ENCODE assay signal across 20 cellular contexts in genomic region chr4:59704621-59705020, GRCh38.
DNase-seq lines count a peak whose midpoint lies in the region; ATAC-seq and TF ChIP-seq lines count a peak whose summit lies in the region.
"Had no signal": no experiment of that assay in that cellular context is flagged by ENCODE, and none has a peak within 500 bp of the region (broad histone marks: within the 10 kb centered on the region; RNA-seq: fewer than 3 reads in every experiment).

No MANE protein-coding gene starts in this region.

- no TSS peak for BruUV-seq in PC-3 (replicated peaks; lab: Mats Ljungman, UMichigan)

- no peaks in the 10 kb centered on the region for H3K9me3 Mint-ChIP-seq in CD14-positive monocyte

- WGBS in urinary bladder: 75% methylated on average over 5 of the region's 5 CpGs

- H3K9me3 ChIP-seq in PC-3 (ENCODE audit: low read length): no peaks in the 10 kb centered on the region
- H3K9me3 ChIP-seq: A549 had no signal

- intact Hi-C loops in CD14-positive monocyte (cut with micrococcal nuclease): no loop called here
- intact Hi-C loops in PC-3 (cut with micrococcal nuclease): no loop called here

- no peaks in the 10 kb centered on the region for H3F3A ChIP-seq in PC-3 (ENCODE audit: low read length, unreplicated experiment)

- H3K27ac Mint-ChIP-seq in CD14-positive monocyte: no peak overlapping the region
- H3K27ac Mint-ChIP-seq: CD8-positive, alpha-beta memory T cell had no signal

- H3K79me2 ChIP-seq in KMS-11 (ENCODE audit: insufficient read depth, low read depth) (no peaks in the 10 kb centered on the region), PC-3 (ENCODE audit: low read length) (no peaks in the 10 kb centered on the region)

- peak overlapping the region; percentile 17; the same call in 1 of the 2 replicates for H3K9ac ChIP-seq in KMS-11
- no peak overlapping the region for H3K9ac ChIP-seq in PC-3 (ENCODE audit: low read length)
- H3K9ac ChIP-seq: GM23248 had no signal

- H3K27ac ChIP-seq in KMS-11 (no peak overlapping the region), PC-3 (ENCODE audit: low read length) (no peak overlapping the region), urinary bladder (ENCODE audit: low read depth) (no peak overlapping the region)
- H3K27ac ChIP-seq: A549, C4-2B, GM23248 had no signal

- H2AFZ ChIP-seq in KMS-11 (ENCODE audit: low read depth) (peak overlapping the region; percentile 35; the same call in 1 of the 2 replicates), PC-3 (ENCODE audit: low read length) (peak overlapping the region; percentile 0; the same call in 1 of the 2 replicates)
- H2AFZ ChIP-seq: GM23248 had no signal

- CTCF ChIA-PET in PC-3 (lab: Charles Lee): no interaction called here

- POLR2A ChIA-PET in PC-3 (lab: Charles Lee; ENCODE audit: unreplicated experiment): interaction anchor here (0.6 kb wide), 1 partner anchor 541 kb away, joined by 7 read pairs; no protein-coding TSS in a partner anchor

- no peak overlapping the region for H3K4me3 ChIP-seq in KMS-11 (IDR thresholded peaks at IDR 0.05; ENCODE audit: insufficient read depth, low read depth, low read length)
- H3K4me3 ChIP-seq in PC-3 (ENCODE audit: low read length): no peak overlapping the region
- peak overlapping the region; percentile 9 for H3K4me3 ChIP-seq in urinary bladder (ENCODE audit: low read depth, low read length)
- H3K4me3 ChIP-seq: A549, GM23248 had no signal

- peak overlapping the region; percentile 18 to 73 for H3K4me3 Mint-ChIP-seq in CD14-positive monocyte
- H3K4me3 Mint-ChIP-seq: CD8-positive, alpha-beta memory T cell had no signal

- no peaks in the 10 kb centered on the region for H3K4me1 ChIP-seq in KMS-11 (ENCODE audit: low read depth, poor library complexity, severe bottlenecking)
- no peaks in the 10 kb centered on the region for H3K4me1 ChIP-seq in PC-3 (ENCODE audit: insufficient read depth, low read length)
- H3K4me1 ChIP-seq in urinary bladder (ENCODE audit: insufficient read depth): no peaks in the 10 kb centered on the region
- H3K4me1 ChIP-seq: A549 had no signal

- H3K4me2 ChIP-seq in KMS-11 (0 out of 2 replicates have a peak overlapping the region, but pooled peaks have one; percentile 34), PC-3 (ENCODE audit: low read length) (no peak overlapping the region)
- H3K4me2 ChIP-seq: A549 had no signal

- ATAC-seq in PC-3 (no peak), GM19324 (IDR thresholded peaks at IDR 0.05; ENCODE audit: low FRiP score, unreplicated experiment) (no peak), GM21423 (IDR thresholded peaks at IDR 0.05; ENCODE audit: unreplicated experiment) (no peak)
- ATAC-seq: A549 had no signal

- no peaks in the 10 kb centered on the region for H3K36me3 Mint-ChIP-seq in CD14-positive monocyte
- H3K36me3 Mint-ChIP-seq: CD8-positive, alpha-beta memory T cell had no signal

- peaks cover 5% of the 10 kb centered on the region for H3K4me1 Mint-ChIP-seq in CD14-positive monocyte
- H3K4me1 Mint-ChIP-seq: CD8-positive, alpha-beta memory T cell had no signal

- no peaks in the 10 kb centered on the region for H3K36me3 ChIP-seq in KMS-11 (ENCODE audit: insufficient read depth)
- H3K36me3 ChIP-seq in PC-3 (ENCODE audit: low read depth, low read length): no peaks in the 10 kb centered on the region
- H3K36me3 ChIP-seq in urinary bladder (ENCODE audit: insufficient read depth): no peaks in the 10 kb centered on the region

- H4K20me1 ChIP-seq in KMS-11 (ENCODE audit: insufficient read depth) (no peaks in the 10 kb centered on the region), PC-3 (ENCODE audit: low read length) (no peaks in the 10 kb centered on the region)

- no peaks in the 10 kb centered on the region for H3K27me3 ChIP-seq in KMS-11 (ENCODE audit: insufficient read depth, low read depth)
- no peaks in the 10 kb centered on the region for H3K27me3 ChIP-seq in PC-3 (ENCODE audit: low read length)

- DNase-seq in CD14-positive monocyte (ENCODE audit: low spot score) (no peak), PC-3 (no peak)
- DNase-seq in activated CD4-positive, CD25-positive, alpha-beta regulatory T cell (lab: John Stamatoyannopoulos, UW): no peak
- DNase-seq: CD8-positive, alpha-beta memory T cell; DND-41; GM23248; HCEC 1CT; Karpas-422; NCI-H1092 treated with DMSO at 0.1 percent for 48 hours; NCI-H187 treated with DMSO at 0.1 percent for 48 hours; NCI-H446; NCI-H524 treated with DMSO at 0.1 percent for 48 hours; NCI-H774; T-helper 2 cell had no signal

- no peaks in the 10 kb centered on the region for H3K27me3 Mint-ChIP-seq in CD14-positive monocyte (ENCODE audit: low read depth in 3 of 3)
- H3K27me3 Mint-ChIP-seq: CD8-positive, alpha-beta memory T cell had no signal

- TF ChIP-seq CTCF in CD14-positive monocyte (IDR thresholded peaks at IDR 0.05) (no peak), KMS-11 (conservative IDR thresholded peaks at IDR 0.05; ENCODE audit: low read depth, low read length) (no peak), PC-3 (conservative IDR thresholded peaks at IDR 0.05; ENCODE audit: low read depth, low read length) (no peak)

- H3K9me2 ChIP-seq in PC-3 (replicated peaks; ENCODE audit: low read length): no peaks in the 10 kb centered on the region
